ENCODE assay signal across 18 cellular contexts in genomic region chr7:27144799-27145166, GRCh38. TPM values are rescaled to one million over a fixed set of nuclear protein-coding genes. Genes with fewer than 3 reads are reported as not detected.
DNase-seq lines count a peak whose midpoint lies in the region; ATAC-seq and TF ChIP-seq lines count a peak whose summit lies in the region.
"Had no signal": no experiment of that assay in that cellular context is flagged by ENCODE, and none has a peak within 500 bp of the region (broad histone marks: within the 10 kb centered on the region; RNA-seq: fewer than 3 reads in every experiment).

No MANE protein-coding gene starts in this region.

- peak overlapping the region; percentile 39 for H3K4me3 ChIP-seq in epithelial cell of esophagus (ENCODE audit: low read length)
- peak overlapping the region; percentile 78 for H3K4me3 ChIP-seq in mucosa of stomach (ENCODE audit: low read length)
- H3K4me3 ChIP-seq in tibial nerve: no peak overlapping the region
- H3K4me3 ChIP-seq: GM12878, mucosa of descending colon had no signal

- H3K9me3 ChIP-seq in mucosa of stomach (ENCODE audit: control insufficient read depth, low read length) (no peaks in the 10 kb centered on the region), tibial nerve (no peaks in the 10 kb centered on the region)
- H3K9me3 ChIP-seq: mucosa of descending colon, prostate gland had no signal

- H3K36me3 ChIP-seq in mucosa of stomach (ENCODE audit: control insufficient read depth, insufficient read depth, low read length) (no peaks in the 10 kb centered on the region), tibial nerve (peaks cover 0 to 27% (median 0%) of the 10 kb centered on the region in 3 donors)
- H3K36me3 ChIP-seq: prostate gland had no signal

- peaks cover 18% of the 10 kb centered on the region for H3K4me1 ChIP-seq in mucosa of stomach (ENCODE audit: control insufficient read depth, insufficient read depth, low read length)
- H3K4me1 ChIP-seq in tibial nerve: peaks cover 0 to 54% (median 7%) of the 10 kb centered on the region in 4 donors

- ATAC-seq in HG03045 (IDR thresholded peaks at IDR 0.05; ENCODE audit: unreplicated experiment) (no peak), GM18502 (IDR thresholded peaks at IDR 0.05; ENCODE audit: poor library complexity, unreplicated experiment) (no peak)
- ATAC-seq: activated CD8-positive, alpha-beta T cell treated with anti-CD3 and anti-CD28 coated beads, Interleukin-2, amount 10 ng/mL, durations not matched to agents 7 days and 5 days; GM12878; mucosa of descending colon had no signal

- no peak for TF ChIP-seq POLR2A in tibial nerve (IDR thresholded peaks at IDR 0.05)

- TF ChIP-seq EP300 in tibial nerve (IDR thresholded peaks at IDR 0.05): no peak

- peaks cover 55% of the 10 kb centered on the region for H3K27me3 ChIP-seq in mucosa of stomach (ENCODE audit: control insufficient read depth, insufficient read depth, low read length)
- H3K27me3 ChIP-seq in tibial nerve: peaks cover 0 to 97% of the 10 kb centered on the region in 2 donors

- TF ChIP-seq CTCF in RWPE1 (conservative IDR thresholded peaks at IDR 0.05; ENCODE audit: low read depth): no peak
- no peak for TF ChIP-seq CTCF in epithelial cell of esophagus (IDR thresholded peaks at IDR 0.05; ENCODE audit: insufficient read depth, low read depth, low read length, missing control alignments)
- TF ChIP-seq CTCF in tibial nerve (IDR thresholded peaks at IDR 0.05): no peak

- DNase-seq in RWPE1 (ENCODE audit: low spot score) (no peak), epithelial cell of esophagus (ENCODE audit: low read depth) (no peak), tibial nerve (ENCODE audit: low spot score in 2 of 2) (no peak), T1000 (lab: John Stamatoyannopoulos, UW) (no peak)
- DNase-seq: activated CD8-positive, alpha-beta T cell treated with anti-CD3 and anti-CD28 coated beads, Interleukin-2, amount 10 ng/mL, durations not matched to agents 7 days and 5 days; activated gamma-delta T cell treated with Interleukin-2 at 50 U/mL for 16 hours; central memory CD4-positive, alpha-beta T cell; MV-4-11; stimulated activated CD4-positive, alpha-beta T cell treated with anti-CD3 and anti-CD28 coated beads, Interleukin-2, amount 100 ng/mL, for 48 hours had no signal

- CTCF ChIA-PET in RWPE1 (lab: Yijun Ruan, JAX): interaction anchor here (0.7 to 3.7 kb wide), 9 partner anchors 11 to 466 kb away, joined by 3 to 34 read pairs (median 5); partner anchors contain the start of gene HOXA1

- peak overlapping the region; percentile 90 for H3K27ac ChIP-seq in RWPE1
- peak overlapping the region in 3 of 4 donors; percentile 19 to 55 (median 46) for H3K27ac ChIP-seq in tibial nerve

- no peak overlapping the region for H3K9ac ChIP-seq in mucosa of stomach (ENCODE audit: low read length)

- POLR2A ChIA-PET in RWPE1 (lab: Yijun Ruan, JAX; ENCODE audit: low non-redundant PET): no interaction called here

- WGBS in tibial nerve, 2 donors: 37 to 55% methylated on average over 31 of the region's 31 CpGs

RNA-seq across cellular contexts. Expression of gene HOXA5, which starts 1.3 kb away (rescaled TPM):
- total RNA-seq in tibial nerve: 10 to 100 TPM; 12.0 to 25.9 (median 16.6) TPM
- total RNA-seq: activated CD8-positive, alpha-beta T cell treated with anti-CD3 and anti-CD28 coated beads, Interleukin-2, amount 10 ng/mL, durations not matched to agents 7 days and 5 days; CD4-positive, alpha-beta T cell had no signal

RNA-seq across cellular contexts. Expression of gene HOXA6, which starts 2.8 kb away (rescaled TPM):
- 10 to 100 TPM; 11.1 to 30.9 (median 18.7) TPM for total RNA-seq in tibial nerve
- total RNA-seq: activated CD8-positive, alpha-beta T cell treated with anti-CD3 and anti-CD28 coated beads, Interleukin-2, amount 10 ng/mL, durations not matched to agents 7 days and 5 days; CD4-positive, alpha-beta T cell; GM12878 had no signal

RNA-seq across cellular contexts. Expression of gene HOXA3, which starts 7.6 kb away (rescaled TPM):
- total RNA-seq in tibial nerve: 10 to 100 TPM in 1 of 4 donors, 1 to 10 TPM in 3; 7.0 to 18.8 (median 8.7) TPM
- total RNA-seq: activated CD8-positive, alpha-beta T cell treated with anti-CD3 and anti-CD28 coated beads, Interleukin-2, amount 10 ng/mL, durations not matched to agents 7 days and 5 days; CD4-positive, alpha-beta T cell; GM12878; HT1080 had no signal

RNA-seq across cellular contexts. Expression of gene HOXA7, which starts 11.7 kb away (rescaled TPM):
- 10 to 100 TPM in 2 of 4 donors, 1 to 10 TPM in 2; 8.7 to 16.9 (median 11.3) TPM for total RNA-seq in tibial nerve
- total RNA-seq: activated CD8-positive, alpha-beta T cell treated with anti-CD3 and anti-CD28 coated beads, Interleukin-2, amount 10 ng/mL, durations not matched to agents 7 days and 5 days; CD4-positive, alpha-beta T cell; GM12878; HT1080; SK-MEL-5 had no signal

RNA-seq across cellular contexts. Expression of gene HOXA4, which starts 14.2 kb away (rescaled TPM):
- 1 to 10 TPM; 4.4 to 6.3 (median 4.7) TPM for total RNA-seq in tibial nerve
- total RNA-seq: activated CD8-positive, alpha-beta T cell treated with anti-CD3 and anti-CD28 coated beads, Interleukin-2, amount 10 ng/mL, durations not matched to agents 7 days and 5 days; CD4-positive, alpha-beta T cell; GM12878 had no signal

Comparison
In these comparisons a context has a peak if more than half of its experiments do, and no peak if none do; other contexts are left out.
1. H3K4me3 ChIP-seq: peak in epithelial cell of esophagus (single experiment) and mucosa of stomach (single experiment); none in tibial nerve (0 of 4).